1 cellular context compared by ENCODE assay signal in the genomic region with DNA sequence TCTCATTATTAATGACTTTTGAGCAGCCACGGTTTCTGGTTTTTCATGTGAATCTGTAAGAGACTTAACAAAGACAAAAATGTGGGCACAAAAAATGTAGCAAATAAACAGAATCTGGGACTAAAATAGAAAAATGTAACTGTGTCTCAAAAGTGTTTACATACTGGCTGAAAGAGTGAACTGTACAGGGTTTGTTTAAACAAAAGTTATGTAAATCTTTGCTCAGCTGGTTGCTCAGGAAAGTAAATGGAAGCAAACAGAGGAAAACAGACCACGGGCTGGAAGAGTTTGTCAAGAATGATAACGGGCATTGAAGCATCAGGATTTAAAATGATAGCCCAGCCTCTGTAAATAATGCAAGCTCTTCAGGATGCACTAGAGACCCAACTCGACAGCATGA.
A peak's percentile ranks its signal among the peaks of the same experiment; 100 is the strongest.
TF ChIP-seq lines count a peak whose summit lies in the region.

No MANE protein-coding gene starts in this region.

TF ChIP-seq in HepG2, 621 proteins besides CTCF, POLR2A, EP300 and RAD21 (continued from another document and continues in another):
- TF ChIP-seq, protein P1, sequence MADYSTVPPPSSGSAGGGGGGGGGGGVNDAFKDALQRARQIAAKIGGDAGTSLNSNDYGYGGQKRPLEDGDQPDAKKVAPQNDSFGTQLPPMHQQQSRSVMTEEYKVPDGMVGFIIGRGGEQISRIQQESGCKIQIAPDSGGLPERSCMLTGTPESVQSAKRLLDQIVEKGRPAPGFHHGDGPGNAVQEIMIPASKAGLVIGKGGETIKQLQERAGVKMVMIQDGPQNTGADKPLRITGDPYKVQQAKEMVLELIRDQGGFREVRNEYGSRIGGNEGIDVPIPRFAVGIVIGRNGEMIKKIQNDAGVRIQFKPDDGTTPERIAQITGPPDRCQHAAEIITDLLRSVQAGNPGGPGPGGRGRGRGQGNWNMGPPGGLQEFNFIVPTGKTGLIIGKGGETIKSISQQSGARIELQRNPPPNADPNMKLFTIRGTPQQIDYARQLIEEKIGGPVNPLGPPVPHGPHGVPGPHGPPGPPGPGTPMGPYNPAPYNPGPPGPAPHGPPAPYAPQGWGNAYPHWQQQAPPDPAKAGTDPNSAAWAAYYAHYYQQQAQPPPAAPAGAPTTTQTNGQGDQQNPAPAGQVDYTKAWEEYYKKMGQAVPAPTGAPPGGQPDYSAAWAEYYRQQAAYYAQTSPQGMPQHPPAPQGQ (CRISPR knock-in tag; IDR thresholded peaks at IDR 0.05; ENCODE audit: borderline replicate concordance) = no peak
- TF ChIP-seq SALL2 (CRISPR knock-in tag; IDR thresholded peaks at IDR 0.05) (no peak), SOX5 (CRISPR knock-in tag; IDR thresholded peaks at IDR 0.05; ENCODE audit: borderline replicate concordance) (peak; percentile 53; the same call in 1 of the 2 replicates), FOXA1 (IDR thresholded peaks at IDR 0.05) (peak; percentile 27; the same call in 1 of the 2 replicates), FOXA1 (CRISPR knock-in tag; IDR thresholded peaks at IDR 0.05) (no peak; the same call in 1 of the 2 replicates), MEF2D (CRISPR knock-in tag; IDR thresholded peaks at IDR 0.05) (peak; percentile 68; the same call in 1 of the 2 replicates), SOX6 (IDR thresholded peaks at IDR 0.05) (no peak), SOX6 (CRISPR knock-in tag; IDR thresholded peaks at IDR 0.05) (peak; percentile 62; the same call in 1 of the 2 replicates), FOXO1 (CRISPR knock-in tag; IDR thresholded peaks at IDR 0.05) (peak; percentile 18; the same call in 1 of the 2 replicates), DNMT1 (CRISPR knock-in tag; IDR thresholded peaks at IDR 0.05) (no peak), ZNF761 (CRISPR knock-in tag; conservative IDR thresholded peaks at IDR 0.05) (no peak), HMG20A (CRISPR knock-in tag; IDR thresholded peaks at IDR 0.05; ENCODE audit: borderline replicate concordance) (peak; percentile 56; the same call in 1 of the 2 replicates), BCL6 (CRISPR knock-in tag; IDR thresholded peaks at IDR 0.05) (peak; percentile 51; the same call in 1 of the 2 replicates), FOXP1 (IDR thresholded peaks at IDR 0.05) (no peak), FOXP1 (CRISPR knock-in tag; IDR thresholded peaks at IDR 0.05) (peak; percentile 39; the same call in 1 of the 2 replicates), SOX13 (IDR thresholded peaks at IDR 0.05) (no peak), SOX13 (CRISPR knock-in tag; conservative IDR thresholded peaks at IDR 0.05 in 1 of 2, IDR thresholded peaks at IDR 0.05 in 1 of 2) (peak in 1 of 2 experiments; percentile 62; a peak in 1 of 4 replicates), ZBTB21 (CRISPR knock-in tag; IDR thresholded peaks at IDR 0.05) (no peak), ZSCAN20 (CRISPR knock-in tag; IDR thresholded peaks at IDR 0.05; ENCODE audit: borderline replicate concordance) (no peak), CBX2 (IDR thresholded peaks at IDR 0.05; ENCODE audit: low read depth, low read length) (no peak), CBX2 (CRISPR knock-in tag; IDR thresholded peaks at IDR 0.05; ENCODE audit: low read depth) (no peak), GATA4 (IDR thresholded peaks at IDR 0.05; ENCODE audit: borderline replicate concordance, low read depth) (no peak), ZSCAN21 (CRISPR knock-in tag; IDR thresholded peaks at IDR 0.05; ENCODE audit: borderline replicate concordance) (no peak), SAP130 (CRISPR knock-in tag; IDR thresholded peaks at IDR 0.05; ENCODE audit: low read depth) (0 out of 2 replicates have a peak, but pooled peaks have one; percentile 37), RARA (CRISPR knock-in tag; IDR thresholded peaks at IDR 0.05) (peak; percentile 58; the same call in 1 of the 2 replicates), GLI4 (CRISPR knock-in tag; IDR thresholded peaks at IDR 0.05; ENCODE audit: borderline replicate concordance) (no peak)
- TF ChIP-seq, protein P2, sequence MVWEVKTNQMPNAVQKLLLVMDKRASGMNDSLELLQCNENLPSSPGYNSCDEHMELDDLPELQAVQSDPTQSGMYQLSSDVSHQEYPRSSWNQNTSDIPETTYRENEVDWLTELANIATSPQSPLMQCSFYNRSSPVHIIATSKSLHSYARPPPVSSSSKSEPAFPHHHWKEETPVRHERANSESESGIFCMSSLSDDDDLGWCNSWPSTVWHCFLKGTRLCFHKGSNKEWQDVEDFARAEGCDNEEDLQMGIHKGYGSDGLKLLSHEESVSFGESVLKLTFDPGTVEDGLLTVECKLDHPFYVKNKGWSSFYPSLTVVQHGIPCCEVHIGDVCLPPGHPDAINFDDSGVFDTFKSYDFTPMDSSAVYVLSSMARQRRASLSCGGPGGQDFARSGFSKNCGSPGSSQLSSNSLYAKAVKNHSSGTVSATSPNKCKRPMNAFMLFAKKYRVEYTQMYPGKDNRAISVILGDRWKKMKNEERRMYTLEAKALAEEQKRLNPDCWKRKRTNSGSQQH (CRISPR knock-in tag; IDR thresholded peaks at IDR 0.05; ENCODE audit: low read depth) = no peak
- TF ChIP-seq, protein P3, sequence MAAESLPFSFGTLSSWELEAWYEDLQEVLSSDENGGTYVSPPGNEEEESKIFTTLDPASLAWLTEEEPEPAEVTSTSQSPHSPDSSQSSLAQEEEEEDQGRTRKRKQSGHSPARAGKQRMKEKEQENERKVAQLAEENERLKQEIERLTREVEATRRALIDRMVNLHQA (CRISPR knock-in tag; IDR thresholded peaks at IDR 0.05) = no peak
- TF ChIP-seq, protein P4, sequence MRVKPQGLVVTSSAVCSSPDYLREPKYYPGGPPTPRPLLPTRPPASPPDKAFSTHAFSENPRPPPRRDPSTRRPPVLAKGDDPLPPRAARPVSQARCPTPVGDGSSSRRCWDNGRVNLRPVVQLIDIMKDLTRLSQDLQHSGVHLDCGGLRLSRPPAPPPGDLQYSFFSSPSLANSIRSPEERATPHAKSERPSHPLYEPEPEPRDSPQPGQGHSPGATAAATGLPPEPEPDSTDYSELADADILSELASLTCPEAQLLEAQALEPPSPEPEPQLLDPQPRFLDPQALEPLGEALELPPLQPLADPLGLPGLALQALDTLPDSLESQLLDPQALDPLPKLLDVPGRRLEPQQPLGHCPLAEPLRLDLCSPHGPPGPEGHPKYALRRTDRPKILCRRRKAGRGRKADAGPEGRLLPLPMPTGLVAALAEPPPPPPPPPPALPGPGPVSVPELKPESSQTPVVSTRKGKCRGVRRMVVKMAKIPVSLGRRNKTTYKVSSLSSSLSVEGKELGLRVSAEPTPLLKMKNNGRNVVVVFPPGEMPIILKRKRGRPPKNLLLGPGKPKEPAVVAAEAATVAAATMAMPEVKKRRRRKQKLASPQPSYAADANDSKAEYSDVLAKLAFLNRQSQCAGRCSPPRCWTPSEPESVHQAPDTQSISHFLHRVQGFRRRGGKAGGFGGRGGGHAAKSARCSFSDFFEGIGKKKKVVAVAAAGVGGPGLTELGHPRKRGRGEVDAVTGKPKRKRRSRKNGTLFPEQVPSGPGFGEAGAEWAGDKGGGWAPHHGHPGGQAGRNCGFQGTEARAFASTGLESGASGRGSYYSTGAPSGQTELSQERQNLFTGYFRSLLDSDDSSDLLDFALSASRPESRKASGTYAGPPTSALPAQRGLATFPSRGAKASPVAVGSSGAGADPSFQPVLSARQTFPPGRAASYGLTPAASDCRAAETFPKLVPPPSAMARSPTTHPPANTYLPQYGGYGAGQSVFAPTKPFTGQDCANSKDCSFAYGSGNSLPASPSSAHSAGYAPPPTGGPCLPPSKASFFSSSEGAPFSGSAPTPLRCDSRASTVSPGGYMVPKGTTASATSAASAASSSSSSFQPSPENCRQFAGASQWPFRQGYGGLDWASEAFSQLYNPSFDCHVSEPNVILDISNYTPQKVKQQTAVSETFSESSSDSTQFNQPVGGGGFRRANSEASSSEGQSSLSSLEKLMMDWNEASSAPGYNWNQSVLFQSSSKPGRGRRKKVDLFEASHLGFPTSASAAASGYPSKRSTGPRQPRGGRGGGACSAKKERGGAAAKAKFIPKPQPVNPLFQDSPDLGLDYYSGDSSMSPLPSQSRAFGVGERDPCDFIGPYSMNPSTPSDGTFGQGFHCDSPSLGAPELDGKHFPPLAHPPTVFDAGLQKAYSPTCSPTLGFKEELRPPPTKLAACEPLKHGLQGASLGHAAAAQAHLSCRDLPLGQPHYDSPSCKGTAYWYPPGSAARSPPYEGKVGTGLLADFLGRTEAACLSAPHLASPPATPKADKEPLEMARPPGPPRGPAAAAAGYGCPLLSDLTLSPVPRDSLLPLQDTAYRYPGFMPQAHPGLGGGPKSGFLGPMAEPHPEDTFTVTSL (CRISPR knock-in tag; IDR thresholded peaks at IDR 0.05; ENCODE audit: borderline replicate concordance) = peak; percentile 59; the same call in 1 of the 2 replicates
- TF ChIP-seq, protein P5, sequence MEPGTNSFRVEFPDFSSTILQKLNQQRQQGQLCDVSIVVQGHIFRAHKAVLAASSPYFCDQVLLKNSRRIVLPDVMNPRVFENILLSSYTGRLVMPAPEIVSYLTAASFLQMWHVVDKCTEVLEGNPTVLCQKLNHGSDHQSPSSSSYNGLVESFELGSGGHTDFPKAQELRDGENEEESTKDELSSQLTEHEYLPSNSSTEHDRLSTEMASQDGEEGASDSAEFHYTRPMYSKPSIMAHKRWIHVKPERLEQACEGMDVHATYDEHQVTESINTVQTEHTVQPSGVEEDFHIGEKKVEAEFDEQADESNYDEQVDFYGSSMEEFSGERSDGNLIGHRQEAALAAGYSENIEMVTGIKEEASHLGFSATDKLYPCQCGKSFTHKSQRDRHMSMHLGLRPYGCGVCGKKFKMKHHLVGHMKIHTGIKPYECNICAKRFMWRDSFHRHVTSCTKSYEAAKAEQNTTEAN (CRISPR knock-in tag; conservative IDR thresholded peaks at IDR 0.05) = no peak
- TF ChIP-seq, protein P6, sequence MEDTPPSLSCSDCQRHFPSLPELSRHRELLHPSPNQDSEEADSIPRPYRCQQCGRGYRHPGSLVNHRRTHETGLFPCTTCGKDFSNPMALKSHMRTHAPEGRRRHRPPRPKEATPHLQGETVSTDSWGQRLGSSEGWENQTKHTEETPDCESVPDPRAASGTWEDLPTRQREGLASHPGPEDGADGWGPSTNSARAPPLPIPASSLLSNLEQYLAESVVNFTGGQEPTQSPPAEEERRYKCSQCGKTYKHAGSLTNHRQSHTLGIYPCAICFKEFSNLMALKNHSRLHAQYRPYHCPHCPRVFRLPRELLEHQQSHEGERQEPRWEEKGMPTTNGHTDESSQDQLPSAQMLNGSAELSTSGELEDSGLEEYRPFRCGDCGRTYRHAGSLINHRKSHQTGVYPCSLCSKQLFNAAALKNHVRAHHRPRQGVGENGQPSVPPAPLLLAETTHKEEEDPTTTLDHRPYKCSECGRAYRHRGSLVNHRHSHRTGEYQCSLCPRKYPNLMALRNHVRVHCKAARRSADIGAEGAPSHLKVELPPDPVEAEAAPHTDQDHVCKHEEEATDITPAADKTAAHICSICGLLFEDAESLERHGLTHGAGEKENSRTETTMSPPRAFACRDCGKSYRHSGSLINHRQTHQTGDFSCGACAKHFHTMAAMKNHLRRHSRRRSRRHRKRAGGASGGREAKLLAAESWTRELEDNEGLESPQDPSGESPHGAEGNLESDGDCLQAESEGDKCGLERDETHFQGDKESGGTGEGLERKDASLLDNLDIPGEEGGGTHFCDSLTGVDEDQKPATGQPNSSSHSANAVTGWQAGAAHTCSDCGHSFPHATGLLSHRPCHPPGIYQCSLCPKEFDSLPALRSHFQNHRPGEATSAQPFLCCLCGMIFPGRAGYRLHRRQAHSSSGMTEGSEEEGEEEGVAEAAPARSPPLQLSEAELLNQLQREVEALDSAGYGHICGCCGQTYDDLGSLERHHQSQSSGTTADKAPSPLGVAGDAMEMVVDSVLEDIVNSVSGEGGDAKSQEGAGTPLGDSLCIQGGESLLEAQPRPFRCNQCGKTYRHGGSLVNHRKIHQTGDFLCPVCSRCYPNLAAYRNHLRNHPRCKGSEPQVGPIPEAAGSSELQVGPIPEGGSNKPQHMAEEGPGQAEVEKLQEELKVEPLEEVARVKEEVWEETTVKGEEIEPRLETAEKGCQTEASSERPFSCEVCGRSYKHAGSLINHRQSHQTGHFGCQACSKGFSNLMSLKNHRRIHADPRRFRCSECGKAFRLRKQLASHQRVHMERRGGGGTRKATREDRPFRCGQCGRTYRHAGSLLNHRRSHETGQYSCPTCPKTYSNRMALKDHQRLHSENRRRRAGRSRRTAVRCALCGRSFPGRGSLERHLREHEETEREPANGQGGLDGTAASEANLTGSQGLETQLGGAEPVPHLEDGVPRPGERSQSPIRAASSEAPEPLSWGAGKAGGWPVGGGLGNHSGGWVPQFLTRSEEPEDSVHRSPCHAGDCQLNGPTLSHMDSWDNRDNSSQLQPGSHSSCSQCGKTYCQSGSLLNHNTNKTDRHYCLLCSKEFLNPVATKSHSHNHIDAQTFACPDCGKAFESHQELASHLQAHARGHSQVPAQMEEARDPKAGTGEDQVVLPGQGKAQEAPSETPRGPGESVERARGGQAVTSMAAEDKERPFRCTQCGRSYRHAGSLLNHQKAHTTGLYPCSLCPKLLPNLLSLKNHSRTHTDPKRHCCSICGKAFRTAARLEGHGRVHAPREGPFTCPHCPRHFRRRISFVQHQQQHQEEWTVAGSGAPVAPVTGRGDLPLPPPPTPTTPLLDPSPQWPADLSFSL (CRISPR knock-in tag; IDR thresholded peaks at IDR 0.05) = no peak
- TF ChIP-seq, protein P7, sequence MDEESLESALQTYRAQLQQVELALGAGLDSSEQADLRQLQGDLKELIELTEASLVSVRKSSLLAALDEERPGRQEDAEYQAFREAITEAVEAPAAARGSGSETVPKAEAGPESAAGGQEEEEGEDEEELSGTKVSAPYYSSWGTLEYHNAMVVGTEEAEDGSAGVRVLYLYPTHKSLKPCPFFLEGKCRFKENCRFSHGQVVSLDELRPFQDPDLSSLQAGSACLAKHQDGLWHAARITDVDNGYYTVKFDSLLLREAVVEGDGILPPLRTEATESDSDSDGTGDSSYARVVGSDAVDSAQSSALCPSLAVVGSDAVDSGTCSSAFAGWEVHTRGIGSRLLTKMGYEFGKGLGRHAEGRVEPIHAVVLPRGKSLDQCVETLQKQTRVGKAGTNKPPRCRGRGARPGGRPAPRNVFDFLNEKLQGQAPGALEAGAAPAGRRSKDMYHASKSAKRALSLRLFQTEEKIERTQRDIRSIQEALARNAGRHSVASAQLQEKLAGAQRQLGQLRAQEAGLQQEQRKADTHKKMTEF (CRISPR knock-in tag; IDR thresholded peaks at IDR 0.05) = 0 out of 2 replicates have a peak, but pooled peaks have one; percentile 27
- TF ChIP-seq, protein P8, sequence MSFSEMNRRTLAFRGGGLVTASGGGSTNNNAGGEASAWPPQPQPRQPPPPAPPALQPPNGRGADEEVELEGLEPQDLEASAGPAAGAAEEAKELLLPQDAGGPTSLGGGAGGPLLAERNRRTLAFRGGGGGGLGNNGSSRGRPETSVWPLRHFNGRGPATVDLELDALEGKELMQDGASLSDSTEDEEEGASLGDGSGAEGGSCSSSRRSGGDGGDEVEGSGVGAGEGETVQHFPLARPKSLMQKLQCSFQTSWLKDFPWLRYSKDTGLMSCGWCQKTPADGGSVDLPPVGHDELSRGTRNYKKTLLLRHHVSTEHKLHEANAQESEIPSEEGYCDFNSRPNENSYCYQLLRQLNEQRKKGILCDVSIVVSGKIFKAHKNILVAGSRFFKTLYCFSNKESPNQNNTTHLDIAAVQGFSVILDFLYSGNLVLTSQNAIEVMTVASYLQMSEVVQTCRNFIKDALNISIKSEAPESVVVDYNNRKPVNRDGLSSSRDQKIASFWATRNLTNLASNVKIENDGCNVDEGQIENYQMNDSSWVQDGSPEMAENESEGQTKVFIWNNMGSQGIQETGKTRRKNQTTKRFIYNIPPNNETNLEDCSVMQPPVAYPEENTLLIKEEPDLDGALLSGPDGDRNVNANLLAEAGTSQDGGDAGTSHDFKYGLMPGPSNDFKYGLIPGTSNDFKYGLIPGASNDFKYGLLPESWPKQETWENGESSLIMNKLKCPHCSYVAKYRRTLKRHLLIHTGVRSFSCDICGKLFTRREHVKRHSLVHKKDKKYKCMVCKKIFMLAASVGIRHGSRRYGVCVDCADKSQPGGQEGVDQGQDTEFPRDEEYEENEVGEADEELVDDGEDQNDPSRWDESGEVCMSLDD (CRISPR knock-in tag; IDR thresholded peaks at IDR 0.05; ENCODE audit: borderline replicate concordance) = no peak
